In the genomic region with DNA sequence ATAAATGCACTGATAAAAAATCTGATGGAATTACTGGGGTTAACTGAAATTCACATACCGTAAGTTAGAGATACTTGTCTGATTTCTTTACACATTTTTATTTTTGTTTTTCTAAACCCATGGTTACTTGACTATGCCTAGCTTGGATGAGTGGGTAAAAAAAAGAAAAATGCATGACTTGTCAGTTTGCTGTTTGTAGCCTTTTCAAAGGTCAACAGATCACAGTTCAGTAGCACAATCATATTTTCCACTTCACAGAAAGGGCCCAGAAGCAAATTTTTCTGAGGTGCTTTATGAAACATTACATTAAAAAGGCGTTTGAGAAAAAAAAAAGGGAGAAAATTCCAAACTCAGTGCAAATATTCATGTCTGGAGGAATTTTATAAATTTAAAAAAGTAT, we compare ENCODE assay signal across 24 cellular contexts. TPM values are rescaled to one million over a fixed set of nuclear protein-coding genes. Genes with fewer than 3 reads are reported as not detected.
A peak's percentile ranks its signal among the peaks of the same experiment; 100 is the strongest.
DNase-seq lines count a peak whose midpoint lies in the region; ATAC-seq and TF ChIP-seq lines count a peak whose summit lies in the region.
"Had no signal": no experiment of that assay in that cellular context is flagged by ENCODE, and none has a peak within 500 bp of the region (broad histone marks: within the 10 kb centered on the region; RNA-seq: fewer than 3 reads in every experiment).

No MANE protein-coding gene starts in this region.

- CTCF ChIA-PET in MCF 10A (lab: Yijun Ruan, JAX): interaction anchor here (0.9 to 2.6 kb wide), 3 partner anchors 16 to 40 kb away, joined by 3 to 13 read pairs (median 4); partner anchors contain the start of gene SLC16A14

- 22 to 23% methylated on average over 2 of the region's 2 CpGs for WGBS in tibial nerve, 2 donors

- no peak for TF ChIP-seq EP300 in tibial nerve (IDR thresholded peaks at IDR 0.05)

- no TSS peak for BruUV-seq in MCF 10A (replicated peaks; lab: Mats Ljungman, UMichigan)

- H3K36me3 Mint-ChIP-seq in MCF 10A (ENCODE audit: insufficient read depth, unreplicated experiment): no peaks in the 10 kb centered on the region
- H3K36me3 Mint-ChIP-seq in nephron progenitor cell (ENCODE audit: low read depth): no peaks in the 10 kb centered on the region
- H3K36me3 Mint-ChIP-seq: immature natural killer cell had no signal

- H3K27ac Mint-ChIP-seq in MCF 10A (ENCODE audit: low read depth, unreplicated experiment) (peak overlapping the region; percentile 33), nephron progenitor cell (no peak overlapping the region)
- H3K27ac Mint-ChIP-seq: B cell; dendritic cell treated with granulocyte-macrophage colony-stimulating factor and Interleukin-4, amounts not matched to agents 40 ng/mL and 50 ng/mL, for 4 days; immature natural killer cell; naive thymus-derived CD8-positive, alpha-beta T cell had no signal

- H3K4me3 ChIP-seq in breast epithelium (no peak overlapping the region), brain microvascular endothelial cell (ENCODE audit: low read depth, low read length) (no peak overlapping the region), tibial nerve (no peak overlapping the region)
- H3K4me3 ChIP-seq: SK-N-MC had no signal

- no peaks in the 10 kb centered on the region for H3K9me3 ChIP-seq in breast epithelium
- no peaks in the 10 kb centered on the region for H3K9me3 ChIP-seq in tibial nerve

- no peaks in the 10 kb centered on the region for H3K27me3 Mint-ChIP-seq in MCF 10A (ENCODE audit: insufficient read depth, unreplicated experiment)
- H3K27me3 Mint-ChIP-seq in nephron progenitor cell (ENCODE audit: low read depth, poor library complexity): no peaks in the 10 kb centered on the region
- H3K27me3 Mint-ChIP-seq: B cell; dendritic cell treated with granulocyte-macrophage colony-stimulating factor and Interleukin-4, amounts not matched to agents 40 ng/mL and 50 ng/mL, for 4 days; naive thymus-derived CD8-positive, alpha-beta T cell had no signal

- POLR2A ChIA-PET in MCF 10A (lab: Yijun Ruan, JAX): interaction anchor here (1.1 kb wide), 1 partner anchor 9 kb away, joined by 4 read pairs; no protein-coding TSS in a partner anchor

- no peaks in the 10 kb centered on the region for H3K9me3 Mint-ChIP-seq in MCF 10A (ENCODE audit: unreplicated experiment)
- no peaks in the 10 kb centered on the region for H3K9me3 Mint-ChIP-seq in nephron progenitor cell
- H3K9me3 Mint-ChIP-seq: dendritic cell treated with granulocyte-macrophage colony-stimulating factor and Interleukin-4, amounts not matched to agents 40 ng/mL and 50 ng/mL, for 4 days; immature natural killer cell; naive thymus-derived CD8-positive, alpha-beta T cell had no signal

- H3K4me1 ChIP-seq in breast epithelium: no peaks in the 10 kb centered on the region
- peaks cover 0 to 14% (median 4%) of the 10 kb centered on the region in 4 donors for H3K4me1 ChIP-seq in tibial nerve

- DNase-seq in MCF 10A (ENCODE audit: unreplicated experiment): no peak
- no peak for DNase-seq in breast epithelium (ENCODE audit: low spot score in 2 of 2)
- DNase-seq in brain microvascular endothelial cell: peak; percentile 5
- no peak for DNase-seq in left lobe of liver (ENCODE audit: low spot score)
- DNase-seq in tibial nerve (ENCODE audit: low spot score in 2 of 2): no peak
- DNase-seq in NCI-H2029 treated with DMSO at 0.1 percent for 48 hours (lab: John Stamatoyannopoulos, UW): no peak
- DNase-seq in stimulated activated naive CD4-positive, alpha-beta T cell treated with Interleukin-2 at 50 U/mL for 16 hours (lab: John Stamatoyannopoulos, UW): no peak
- no peak for DNase-seq in nephron progenitor cell
- DNase-seq: activated naive CD4-positive, alpha-beta T cell treated with anti-CD3 and anti-CD28 coated beads, Interleukin-2, amount 50 U/mL, for 16 hours; anterior cingulate cortex; caudate nucleus; DMS53; hypothalamus; immature natural killer cell; Kasumi-1; midbrain; naive thymus-derived CD8-positive, alpha-beta T cell; NCI-H146; occipital lobe had no signal

- TF ChIP-seq POLR2A in breast epithelium (IDR thresholded peaks at IDR 0.05) (no peak), tibial nerve (IDR thresholded peaks at IDR 0.05) (no peak)

- H3K27ac ChIP-seq in breast epithelium: no peak overlapping the region
- H3K27ac ChIP-seq in brain microvascular endothelial cell: no peak overlapping the region
- H3K27ac ChIP-seq in tibial nerve: peak overlapping the region in 3 of 4 donors; percentile 19 to 40 (median 27)
- H3K27ac ChIP-seq: HL-60, SK-N-MC had no signal

- H3K36me3 ChIP-seq in breast epithelium: no peaks in the 10 kb centered on the region
- no peaks in the 10 kb centered on the region for H3K36me3 ChIP-seq in brain microvascular endothelial cell (replicated peaks)
- no peaks in the 10 kb centered on the region for H3K36me3 ChIP-seq in tibial nerve

- H3K27me3 ChIP-seq in breast epithelium (no peaks in the 10 kb centered on the region), brain microvascular endothelial cell (replicated peaks) (no peaks in the 10 kb centered on the region), tibial nerve (no peaks in the 10 kb centered on the region)

- no peak for TF ChIP-seq CTCF in MCF 10A (IDR thresholded peaks at IDR 0.05; ENCODE audit: unreplicated experiment)
- no peak for TF ChIP-seq CTCF in breast epithelium (IDR thresholded peaks at IDR 0.05)
- TF ChIP-seq CTCF in brain microvascular endothelial cell (IDR thresholded peaks at IDR 0.05; ENCODE audit: low read depth, low read length, missing control alignments): no peak
- TF ChIP-seq CTCF in tibial nerve (IDR thresholded peaks at IDR 0.05): no peak
- no peak for TF ChIP-seq CTCF in nephron progenitor cell (IDR thresholded peaks at IDR 0.05)

- intact Hi-C loops in MCF 10A (cut with micrococcal nuclease) (no loop called here), breast epithelium (cut with DNase I; ENCODE audit: low total_unique reads) (no loop called here)

- in situ Hi-C loops in brain microvascular endothelial cell (cut with HindIII; ENCODE audit: low pct_ligation_motif_present, low sequenced_read_pairs): no loop called here

- H3K4me1 Mint-ChIP-seq in MCF 10A (ENCODE audit: insufficient read depth, unreplicated experiment): peaks cover 11% of the 10 kb centered on the region
- no peaks in the 10 kb centered on the region for H3K4me1 Mint-ChIP-seq in nephron progenitor cell
- H3K4me1 Mint-ChIP-seq: immature natural killer cell had no signal

- ATAC-seq in left lobe of liver: peak; percentile 87
- ATAC-seq: naive thymus-derived CD8-positive, alpha-beta T cell had no signal

- H3K4me3 Mint-ChIP-seq in MCF 10A (ENCODE audit: unreplicated experiment) (no peak overlapping the region), nephron progenitor cell (no peak overlapping the region)
- H3K4me3 Mint-ChIP-seq: B cell; dendritic cell treated with granulocyte-macrophage colony-stimulating factor and Interleukin-4, amounts not matched to agents 40 ng/mL and 50 ng/mL, for 4 days; immature natural killer cell; naive thymus-derived CD8-positive, alpha-beta T cell had no signal

RNA-seq across cellular contexts. Expression of gene SLC16A14, which starts 16.4 kb away (rescaled TPM):
- 0.56 and 1.8 TPM in 2 replicates for total RNA-seq in MCF 10A (2022)
- 1 to 10 TPM; 1.9 to 7.5 (median 2.1) TPM for total RNA-seq in breast epithelium
- 1.6 TPM for total RNA-seq in left lobe of liver
- 10 to 100 TPM in 1 of 4 donors, 1 to 10 TPM in 3; 7.5 to 11.4 (median 9.1) TPM for total RNA-seq in tibial nerve
- total RNA-seq: OCI-LY7 had no signal

Comparison
In these comparisons a context has a peak if more than half of its experiments do, and no peak if none do; other contexts are left out.
1. H3K27ac ChIP-seq: peak in tibial nerve (3 of 4); none in breast epithelium (0 of 2) and brain microvascular endothelial cell (single experiment).